ENCODE assay signal across 9 cellular contexts in the genomic region with DNA sequence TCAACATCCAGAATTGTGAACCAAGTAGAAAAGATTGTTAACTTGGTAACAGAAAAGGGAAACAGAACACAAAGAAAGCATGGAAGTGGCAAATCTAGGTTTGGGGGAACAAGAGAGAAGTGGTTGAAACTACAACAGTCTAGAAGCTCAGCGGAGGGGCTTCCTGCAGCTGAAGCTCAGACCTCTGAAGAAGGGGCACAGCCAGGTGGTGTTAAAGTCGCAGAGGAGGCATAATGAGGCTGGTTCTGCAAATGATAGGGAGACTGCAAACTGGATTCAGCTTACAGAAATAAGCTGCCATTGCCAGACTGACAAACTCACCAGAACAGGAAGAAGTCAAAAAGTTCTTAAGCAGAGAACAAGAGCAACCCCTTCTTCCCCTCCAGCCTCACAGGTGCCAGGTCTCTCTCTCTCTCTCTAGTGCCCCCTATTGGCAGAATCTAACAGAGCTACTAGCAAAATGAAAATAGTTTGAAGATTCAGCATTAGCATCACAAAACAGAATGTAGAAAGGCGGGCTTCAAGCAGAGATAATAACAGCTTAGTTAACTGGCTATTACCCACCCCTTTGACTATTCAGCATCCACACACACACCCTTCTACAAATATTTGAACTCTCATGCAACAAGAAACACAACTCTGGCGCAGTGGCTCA.
A peak's percentile ranks its signal among the peaks of the same experiment; 100 is the strongest.
DNase-seq lines count a peak whose midpoint lies in the region; ATAC-seq and TF ChIP-seq lines count a peak whose summit lies in the region.
"Had no signal": no experiment of that assay in that cellular context is flagged by ENCODE, and none has a peak within 500 bp of the region (broad histone marks: within the 10 kb centered on the region; RNA-seq: fewer than 3 reads in every experiment).

No MANE protein-coding gene starts in this region.

- peak; percentile 73 for TF ChIP-seq CTCF in DND-41 (IDR thresholded peaks at IDR 0.05; ENCODE audit: borderline replicate concordance, extremely low read depth, low read length, poor library complexity, severe bottlenecking)
- TF ChIP-seq CTCF in WTC11 (IDR thresholded peaks at IDR 0.05) = peak; percentile 60

- no peaks in the 10 kb centered on the region for H3K36me3 ChIP-seq in DND-41 (ENCODE audit: insufficient read depth, low read length)

- ATAC-seq in DND-41 (ENCODE audit: insufficient read depth, low read depth) (peak; percentile 71), GM19395 (IDR thresholded peaks at IDR 0.05; ENCODE audit: unreplicated experiment) (peak; percentile 74), WTC11 (peak; percentile 86)

- H3K9me3 ChIP-seq in DND-41 (ENCODE audit: insufficient read depth, low read length, severe bottlenecking) = no peaks in the 10 kb centered on the region

- H3K27ac Mint-ChIP-seq in WTC11 (no peak overlapping the region), immature natural killer cell (no peak overlapping the region)

- H3K27me3 Mint-ChIP-seq in WTC11 (ENCODE audit: low read depth) (no peaks in the 10 kb centered on the region), immature natural killer cell (ENCODE audit: low read depth in 3 of 3) (peaks cover 0 to 2% (median 0%) of the 10 kb centered on the region in 3 donors)

- H3K4me2 ChIP-seq in DND-41 (ENCODE audit: insufficient read depth, low read length) = no peak overlapping the region

- H3K4me3 ChIP-seq in DND-41 (ENCODE audit: low read depth in 1 of 2, low read length in 2 of 2) = no peak overlapping the region
- H3K4me3 ChIP-seq: skin epidermis had no signal

- peak overlapping the region; percentile 46 for H2AFZ ChIP-seq in DND-41 (ENCODE audit: low read depth, low read length)

- no peaks in the 10 kb centered on the region for H3K27me3 ChIP-seq in DND-41 (ENCODE audit: insufficient read depth, low read length, poor library complexity)

- no peak overlapping the region for H3K9ac ChIP-seq in DND-41 (ENCODE audit: low read depth, low read length)

- H3K79me2 ChIP-seq in DND-41 (ENCODE audit: insufficient read depth, low read length) = no peaks in the 10 kb centered on the region

- peaks cover 10% of the 10 kb centered on the region for H3K4me1 Mint-ChIP-seq in WTC11
- H3K4me1 Mint-ChIP-seq in immature natural killer cell = no peaks in the 10 kb centered on the region

- CTCF ChIA-PET in WTC11 (lab: Charles Lee) = interaction anchor here (0.5 to 3.0 kb wide), 56 partner anchors 9 to 839 kb away, joined by 3 to 44 read pairs (median 5); a partner anchor contains a TSS

- H3K4me3 Mint-ChIP-seq in WTC11 = no peak overlapping the region
- H3K4me3 Mint-ChIP-seq in immature natural killer cell = no peak overlapping the region

- POLR2A ChIA-PET in WTC11 (lab: Charles Lee) = no interaction called here

- no peaks in the 10 kb centered on the region for H3K4me1 ChIP-seq in DND-41 (ENCODE audit: insufficient read depth, low read length)

- in situ Hi-C loops in G401 (cut with HindIII; ENCODE audit: low sequenced_read_pairs) = no loop called here

- DNase-seq in DND-41 = no peak
- DNase-seq in HT-29 (ENCODE audit: low spot score) = peak; percentile 39
- DNase-seq in WTC11 (ENCODE audit: low spot score) = no peak
- peak; percentile 33 to 49 (median 33) for DNase-seq in immature natural killer cell
- no peak for DNase-seq in occipital lobe (lab: John Stamatoyannopoulos, UW)
- no peak for DNase-seq in NCI-H1694 (lab: John Stamatoyannopoulos, UW)
- no peak for DNase-seq in G401 (ENCODE audit: low spot score)

- H3K36me3 Mint-ChIP-seq in WTC11 (no peaks in the 10 kb centered on the region), immature natural killer cell (no peaks in the 10 kb centered on the region)

- H4K20me1 ChIP-seq in DND-41 (ENCODE audit: insufficient read depth, low read length) = no peaks in the 10 kb centered on the region

- no peak overlapping the region for H3K27ac ChIP-seq in DND-41 (ENCODE audit: low read length)
- H3K27ac ChIP-seq: skin epidermis had no signal

- no peaks in the 10 kb centered on the region for H3K9me3 Mint-ChIP-seq in WTC11
- H3K9me3 Mint-ChIP-seq in immature natural killer cell = no peaks in the 10 kb centered on the region

TF ChIP-seq in WTC11, 78 proteins besides CTCF, POLR2A, EP300 and RAD21:
- TF ChIP-seq CBFB (CRISPR knock-in tag; IDR thresholded peaks at IDR 0.05; ENCODE audit: low read depth) (no peak), GTF2I (CRISPR knock-in tag; conservative IDR thresholded peaks at IDR 0.05) (no peak), ETV6 (CRISPR knock-in tag; IDR thresholded peaks at IDR 0.05) (no peak), ZNF423 (CRISPR knock-in tag; IDR thresholded peaks at IDR 0.05) (no peak), CREM (CRISPR knock-in tag; IDR thresholded peaks at IDR 0.05) (no peak), TEAD1 (CRISPR knock-in tag; IDR thresholded peaks at IDR 0.05) (no peak), TEAD4 (CRISPR knock-in tag; IDR thresholded peaks at IDR 0.05) (no peak), IRF2 (CRISPR knock-in tag; IDR thresholded peaks at IDR 0.05; ENCODE audit: borderline replicate concordance, low read depth) (no peak), MXD4 (CRISPR knock-in tag; IDR thresholded peaks at IDR 0.05; ENCODE audit: borderline replicate concordance) (no peak), NR1H2 (CRISPR knock-in tag; IDR thresholded peaks at IDR 0.05) (no peak), KAT7 (CRISPR knock-in tag; IDR thresholded peaks at IDR 0.05; ENCODE audit: borderline replicate concordance) (no peak), FOXP1 (CRISPR knock-in tag; IDR thresholded peaks at IDR 0.05; ENCODE audit: borderline replicate concordance) (no peak)
- TF ChIP-seq, protein P1, sequence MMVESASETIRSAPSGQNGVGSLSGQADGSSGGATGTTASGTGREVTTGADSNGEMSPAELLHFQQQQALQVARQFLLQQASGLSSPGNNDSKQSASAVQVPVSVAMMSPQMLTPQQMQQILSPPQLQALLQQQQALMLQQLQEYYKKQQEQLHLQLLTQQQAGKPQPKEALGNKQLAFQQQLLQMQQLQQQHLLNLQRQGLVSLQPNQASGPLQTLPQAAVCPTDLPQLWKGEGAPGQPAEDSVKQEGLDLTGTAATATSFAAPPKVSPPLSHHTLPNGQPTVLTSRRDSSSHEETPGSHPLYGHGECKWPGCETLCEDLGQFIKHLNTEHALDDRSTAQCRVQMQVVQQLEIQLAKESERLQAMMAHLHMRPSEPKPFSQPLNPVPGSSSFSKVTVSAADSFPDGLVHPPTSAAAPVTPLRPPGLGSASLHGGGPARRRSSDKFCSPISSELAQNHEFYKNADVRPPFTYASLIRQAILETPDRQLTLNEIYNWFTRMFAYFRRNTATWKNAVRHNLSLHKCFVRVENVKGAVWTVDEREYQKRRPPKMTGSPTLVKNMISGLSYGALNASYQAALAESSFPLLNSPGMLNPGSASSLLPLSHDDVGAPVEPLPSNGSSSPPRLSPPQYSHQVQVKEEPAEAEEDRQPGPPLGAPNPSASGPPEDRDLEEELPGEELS (CRISPR knock-in tag; IDR thresholded peaks at IDR 0.05) = no peak
- TF ChIP-seq, protein P2, sequence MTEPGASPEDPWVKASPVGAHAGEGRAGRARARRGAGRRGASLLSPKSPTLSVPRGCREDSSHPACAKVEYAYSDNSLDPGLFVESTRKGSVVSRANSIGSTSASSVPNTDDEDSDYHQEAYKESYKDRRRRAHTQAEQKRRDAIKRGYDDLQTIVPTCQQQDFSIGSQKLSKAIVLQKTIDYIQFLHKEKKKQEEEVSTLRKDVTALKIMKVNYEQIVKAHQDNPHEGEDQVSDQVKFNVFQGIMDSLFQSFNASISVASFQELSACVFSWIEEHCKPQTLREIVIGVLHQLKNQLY (CRISPR knock-in tag; IDR thresholded peaks at IDR 0.05) = no peak
- TF ChIP-seq, protein P3, sequence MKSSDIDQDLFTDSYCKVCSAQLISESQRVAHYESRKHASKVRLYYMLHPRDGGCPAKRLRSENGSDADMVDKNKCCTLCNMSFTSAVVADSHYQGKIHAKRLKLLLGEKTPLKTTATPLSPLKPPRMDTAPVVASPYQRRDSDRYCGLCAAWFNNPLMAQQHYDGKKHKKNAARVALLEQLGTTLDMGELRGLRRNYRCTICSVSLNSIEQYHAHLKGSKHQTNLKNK (CRISPR knock-in tag; IDR thresholded peaks at IDR 0.05) = no peak
- TF ChIP-seq, protein P4, sequence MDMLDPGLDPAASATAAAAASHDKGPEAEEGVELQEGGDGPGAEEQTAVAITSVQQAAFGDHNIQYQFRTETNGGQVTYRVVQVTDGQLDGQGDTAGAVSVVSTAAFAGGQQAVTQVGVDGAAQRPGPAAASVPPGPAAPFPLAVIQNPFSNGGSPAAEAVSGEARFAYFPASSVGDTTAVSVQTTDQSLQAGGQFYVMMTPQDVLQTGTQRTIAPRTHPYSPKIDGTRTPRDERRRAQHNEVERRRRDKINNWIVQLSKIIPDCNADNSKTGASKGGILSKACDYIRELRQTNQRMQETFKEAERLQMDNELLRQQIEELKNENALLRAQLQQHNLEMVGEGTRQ (CRISPR knock-in tag; IDR thresholded peaks at IDR 0.05) = no peak
- TF ChIP-seq, protein P5, sequence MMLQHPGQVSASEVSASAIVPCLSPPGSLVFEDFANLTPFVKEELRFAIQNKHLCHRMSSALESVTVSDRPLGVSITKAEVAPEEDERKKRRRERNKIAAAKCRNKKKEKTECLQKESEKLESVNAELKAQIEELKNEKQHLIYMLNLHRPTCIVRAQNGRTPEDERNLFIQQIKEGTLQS (CRISPR knock-in tag; conservative IDR thresholded peaks at IDR 0.05) = no peak
- TF ChIP-seq, protein P6, sequence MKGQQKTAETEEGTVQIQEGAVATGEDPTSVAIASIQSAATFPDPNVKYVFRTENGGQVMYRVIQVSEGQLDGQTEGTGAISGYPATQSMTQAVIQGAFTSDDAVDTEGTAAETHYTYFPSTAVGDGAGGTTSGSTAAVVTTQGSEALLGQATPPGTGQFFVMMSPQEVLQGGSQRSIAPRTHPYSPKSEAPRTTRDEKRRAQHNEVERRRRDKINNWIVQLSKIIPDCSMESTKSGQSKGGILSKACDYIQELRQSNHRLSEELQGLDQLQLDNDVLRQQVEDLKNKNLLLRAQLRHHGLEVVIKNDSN (CRISPR knock-in tag; IDR thresholded peaks at IDR 0.05) = no peak

Comparison
In these comparisons a context has a peak if more than half of its experiments do, and no peak if none do; other contexts are left out.
1. DNase-seq: peak in HT-29 (single experiment) and immature natural killer cell (3 of 3); none in DND-41 (single experiment), WTC11 (single experiment), occipital lobe (single experiment), NCI-H1694 (single experiment) and G401 (single experiment).
2. Peak in every context shown above with its lines, with median percentiles within 50 percentile points of each other: ATAC-seq.